Comparison of ENCODE assay signal across 1 cellular context in genomic region chrX:53678667-53679066, GRCh38.
TF ChIP-seq lines count a peak whose summit lies in the region.

No MANE protein-coding gene starts in this region.

TF ChIP-seq in H1, 55 proteins besides CTCF, POLR2A, EP300 and RAD21 (continued from another document):
- TF ChIP-seq NRF1 (IDR thresholded peaks at IDR 0.05; ENCODE audit: low read depth, low read length) (no peak), ZNF274 (IDR thresholded peaks at IDR 0.05; ENCODE audit: borderline replicate concordance, extremely low read depth, low read length) (no peak), SP4 (IDR thresholded peaks at IDR 0.05; ENCODE audit: low read length) (no peak), ATF3 (IDR thresholded peaks at IDR 0.05; ENCODE audit: insufficient read depth, low read depth, low read length) (no peak), CHD7 (IDR thresholded peaks at IDR 0.05; ENCODE audit: insufficient replicate concordance, low read length) (no peak), SIRT6 (IDR thresholded peaks at IDR 0.05; ENCODE audit: low read length) (no peak), SP1 (IDR thresholded peaks at IDR 0.05; ENCODE audit: low read depth, low read length) (no peak), CEBPB (IDR thresholded peaks at IDR 0.05; ENCODE audit: low read depth, low read length) (no peak), EGR1 (IDR thresholded peaks at IDR 0.05; ENCODE audit: borderline replicate concordance, low read depth, low read length) (no peak), MAX (IDR thresholded peaks at IDR 0.05) (no peak), KDM5A (IDR thresholded peaks at IDR 0.05; ENCODE audit: low read length) (no peak), MAFK (IDR thresholded peaks at IDR 0.05; ENCODE audit: low read depth, low read length) (no peak), GABPA (IDR thresholded peaks at IDR 0.05; ENCODE audit: borderline replicate concordance, insufficient read depth, low read length) (no peak)
